Comparison of ENCODE assay signal across 1 cellular context in genomic region chr20:32839982-32840285, GRCh38.
TF ChIP-seq lines count a peak whose summit lies in the region.

No MANE protein-coding gene starts in this region.

TF ChIP-seq in HepG2, 621 proteins besides CTCF, POLR2A, EP300 and RAD21:
- TF ChIP-seq U2AF1 (optimal IDR thresholded peaks at IDR 0.05; ENCODE audit: low read depth, low read length) (no peak), POLR2AphosphoS2 (IDR thresholded peaks at IDR 0.05; ENCODE audit: low read depth, low read length) (0 out of 2 replicates have a peak, but pooled peaks have one; percentile 15)
TF ChIP-seq in HepG2: peak in this region for 1.
